Comparison of ENCODE assay signal across 8 cellular contexts in the genomic region with DNA sequence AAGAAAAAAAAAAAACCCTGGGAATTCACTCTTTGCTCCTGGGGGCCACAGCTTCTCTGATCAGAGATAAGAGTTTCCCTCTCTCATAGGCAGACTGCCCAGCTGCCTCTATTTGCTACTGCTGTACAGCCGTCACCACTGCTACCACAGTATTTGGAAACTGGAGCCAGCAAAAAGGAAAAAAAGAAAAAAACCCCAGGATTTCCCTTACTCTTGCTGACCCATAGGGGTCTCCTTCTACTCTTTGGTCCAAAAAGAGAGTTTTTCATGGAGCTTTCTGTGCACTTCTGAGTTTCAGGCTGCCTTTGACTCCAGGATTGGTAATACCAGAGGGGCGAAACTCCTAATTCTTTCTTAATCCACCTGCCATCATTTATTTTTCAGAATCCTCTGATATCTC.
DNase-seq lines count a peak whose midpoint lies in the region; ATAC-seq and TF ChIP-seq lines count a peak whose summit lies in the region.
"Had no signal": no experiment of that assay in that cellular context is flagged by ENCODE, and none has a peak within 500 bp of the region (broad histone marks: within the 10 kb centered on the region; RNA-seq: fewer than 3 reads in every experiment).

No MANE protein-coding gene starts in this region.

- TF ChIP-seq CTCF in osteocyte (IDR thresholded peaks at IDR 0.05) = peak; percentile 55

- H3K27ac Mint-ChIP-seq in osteocyte (ENCODE audit: unreplicated experiment) = no peak overlapping the region
- no peak overlapping the region for H3K27ac Mint-ChIP-seq in stimulated activated naive CD8-positive, alpha-beta T cell treated with anti-CD3 and anti-CD28 coated beads, Interleukin-15, amount 100 ng/mL, for 72 hours
- H3K27ac Mint-ChIP-seq: dendritic cell treated with granulocyte-macrophage colony-stimulating factor and Interleukin-4, amounts not matched to agents 40 ng/mL and 50 ng/mL, for 4 days had no signal

- DNase-seq in GM03348 (ENCODE audit: low spot score) = peak; percentile 44
- DNase-seq in NAMALWA (ENCODE audit: low spot score) = peak; percentile 12
- peak; percentile 17 for DNase-seq in cerebellum (ENCODE audit: low spot score)
- no peak for DNase-seq in osteocyte (ENCODE audit: extremely low spot score, unreplicated experiment)
- no peak for DNase-seq in stimulated activated naive CD8-positive, alpha-beta T cell treated with anti-CD3 and anti-CD28 coated beads, Interleukin-15, amount 100 ng/mL, for 72 hours
- no peak for DNase-seq in COR-L47 (lab: John Stamatoyannopoulos, UW)
- DNase-seq in stimulated activated CD4-positive, alpha-beta T cell treated with anti-CD3 and anti-CD28 coated beads, Interleukin-1b, Interleukin-23, amount 100 ng/mL, for 48 hours = no peak

- no peak for ATAC-seq in stimulated activated naive CD8-positive, alpha-beta T cell treated with anti-CD3 and anti-CD28 coated beads, Interleukin-15, amount 100 ng/mL, for 72 hours

- H3K4me3 Mint-ChIP-seq in osteocyte (ENCODE audit: unreplicated experiment) = no peak overlapping the region
- no peak overlapping the region for H3K4me3 Mint-ChIP-seq in stimulated activated naive CD8-positive, alpha-beta T cell treated with anti-CD3 and anti-CD28 coated beads, Interleukin-15, amount 100 ng/mL, for 72 hours
- H3K4me3 Mint-ChIP-seq: dendritic cell treated with granulocyte-macrophage colony-stimulating factor and Interleukin-4, amounts not matched to agents 40 ng/mL and 50 ng/mL, for 4 days had no signal

- no peaks in the 10 kb centered on the region for H3K9me3 Mint-ChIP-seq in osteocyte (ENCODE audit: unreplicated experiment)
- no peaks in the 10 kb centered on the region for H3K9me3 Mint-ChIP-seq in stimulated activated naive CD8-positive, alpha-beta T cell treated with anti-CD3 and anti-CD28 coated beads, Interleukin-15, amount 100 ng/mL, for 72 hours
- H3K9me3 Mint-ChIP-seq: dendritic cell treated with granulocyte-macrophage colony-stimulating factor and Interleukin-4, amounts not matched to agents 40 ng/mL and 50 ng/mL, for 4 days had no signal

- H3K27me3 Mint-ChIP-seq in osteocyte (ENCODE audit: unreplicated experiment) = peaks cover 38% of the 10 kb centered on the region
- H3K27me3 Mint-ChIP-seq in stimulated activated naive CD8-positive, alpha-beta T cell treated with anti-CD3 and anti-CD28 coated beads, Interleukin-15, amount 100 ng/mL, for 72 hours = peaks cover 24% of the 10 kb centered on the region

- H3K4me1 Mint-ChIP-seq in osteocyte (ENCODE audit: unreplicated experiment) = no peaks in the 10 kb centered on the region
- no peaks in the 10 kb centered on the region for H3K4me1 Mint-ChIP-seq in stimulated activated naive CD8-positive, alpha-beta T cell treated with anti-CD3 and anti-CD28 coated beads, Interleukin-15, amount 100 ng/mL, for 72 hours

- H3K36me3 Mint-ChIP-seq in osteocyte (ENCODE audit: unreplicated experiment) = no peaks in the 10 kb centered on the region

Comparison
In these comparisons a context has a peak if more than half of its experiments do, and no peak if none do; other contexts are left out.
1. DNase-seq: peak in GM03348 (single experiment), NAMALWA (single experiment) and cerebellum (single experiment); none in osteocyte (single experiment), stimulated activated naive CD8-positive, alpha-beta T cell treated with anti-CD3 and anti-CD28 coated beads, Interleukin-15, amount 100 ng/mL, for 72 hours (0 of 2), COR-L47 (single experiment) and stimulated activated CD4-positive, alpha-beta T cell treated with anti-CD3 and anti-CD28 coated beads, Interleukin-1b, Interleukin-23, amount 100 ng/mL, for 48 hours (single experiment).